ENCODE assay signal across 8 cellular contexts in the genomic region with DNA sequence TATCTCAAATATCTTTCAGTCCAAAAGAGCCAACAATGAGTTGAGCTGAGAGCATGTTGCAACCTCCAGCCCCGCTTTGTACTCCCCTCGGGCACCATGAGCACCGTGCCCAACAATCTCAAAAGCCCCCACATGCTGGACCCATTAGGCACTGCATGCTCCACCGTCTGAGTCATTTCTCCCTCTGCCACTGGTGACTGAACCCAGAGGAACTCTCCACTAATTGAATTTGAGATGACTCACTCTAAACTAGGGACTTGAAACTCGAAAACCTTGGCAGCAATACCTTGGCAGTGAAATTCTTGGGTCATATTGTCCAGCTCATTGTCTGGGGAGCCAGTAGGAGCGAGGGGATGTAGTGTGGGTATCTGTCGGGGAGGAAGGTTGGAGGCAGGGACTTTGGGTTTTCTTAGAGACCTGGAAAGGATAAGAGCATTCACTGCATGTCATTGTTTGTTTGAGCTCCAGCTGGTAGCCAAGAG. TPM values are rescaled to one million over a fixed set of nuclear protein-coding genes. Genes with fewer than 3 reads are reported as not detected.
A peak's percentile ranks its signal among the peaks of the same experiment; 100 is the strongest.
DNase-seq lines count a peak whose midpoint lies in the region; ATAC-seq and TF ChIP-seq lines count a peak whose summit lies in the region.

No MANE protein-coding gene starts in this region.

- peak; percentile 94 for DNase-seq in AG09319 (ENCODE audit: extremely low read depth, low read depth)
- peak; percentile 89 for DNase-seq in brain microvascular endothelial cell
- DNase-seq in lower lobe of right lung, result no peak
- no peak for DNase-seq in NCI-H128 (lab: John Stamatoyannopoulos, UW; ENCODE audit: unreplicated experiment)
- DNase-seq in stimulated activated CD4-positive, alpha-beta T cell treated with anti-CD3 and anti-CD28 coated beads, Interleukin-2, amount 100 ng/mL, for 24 hours, result no peak
- DNase-seq in GDM1 (lab: John Stamatoyannopoulos, UW), result no peak

- no peak overlapping the region for H3K4me3 ChIP-seq in brain microvascular endothelial cell (ENCODE audit: low read depth, low read length)
- H3K4me3 ChIP-seq in lower lobe of right lung, result no peak overlapping the region

- no peak for TF ChIP-seq CTCF in AG09319 (IDR thresholded peaks at IDR 0.05; ENCODE audit: low read depth, low read length)
- peak; percentile 20 for TF ChIP-seq CTCF in brain microvascular endothelial cell (IDR thresholded peaks at IDR 0.05; ENCODE audit: low read depth, low read length, missing control alignments)
- TF ChIP-seq CTCF in lower lobe of right lung (IDR thresholded peaks at IDR 0.05), result no peak

- in situ Hi-C loops in brain microvascular endothelial cell (cut with HindIII; ENCODE audit: low pct_ligation_motif_present, low sequenced_read_pairs), result no loop called here

- H3K9me3 ChIP-seq in lower lobe of right lung, result no peaks in the 10 kb centered on the region

- H3K36me3 ChIP-seq in brain microvascular endothelial cell (replicated peaks), result no peaks in the 10 kb centered on the region
- no peaks in the 10 kb centered on the region for H3K36me3 ChIP-seq in lower lobe of right lung

- H3K27ac ChIP-seq in brain microvascular endothelial cell (peak overlapping the region; percentile 31), lower lobe of right lung (no peak overlapping the region)

- peak; percentile 52 for ATAC-seq in HG03175 (IDR thresholded peaks at IDR 0.05; ENCODE audit: unreplicated experiment)
- ATAC-seq in lower lobe of right lung, result peak; percentile 48 to 57
- ATAC-seq in GM21515 (IDR thresholded peaks at IDR 0.05; ENCODE audit: unreplicated experiment), result no peak

- intact Hi-C loops in lower lobe of right lung (cut with DNase I), result no loop called here

- H3K27me3 ChIP-seq in brain microvascular endothelial cell (replicated peaks), result no peaks in the 10 kb centered on the region
- H3K27me3 ChIP-seq in lower lobe of right lung (ENCODE audit: low read depth), result no peaks in the 10 kb centered on the region

- H3K4me1 ChIP-seq in lower lobe of right lung, result no peaks in the 10 kb centered on the region

RNA-seq across cellular contexts. Expression of gene SLIT3, which starts 49.9 kb away (rescaled TPM):
- 48.6 TPM for total RNA-seq in lower lobe of right lung

Comparison
In these comparisons a context has a peak if more than half of its experiments do, and no peak if none do; other contexts are left out.
1. DNase-seq: peak in AG09319 (single experiment) and brain microvascular endothelial cell (single experiment); none in lower lobe of right lung (single experiment), NCI-H128 (single experiment), stimulated activated CD4-positive, alpha-beta T cell treated with anti-CD3 and anti-CD28 coated beads, Interleukin-2, amount 100 ng/mL, for 24 hours (0 of 2) and GDM1 (single experiment).